Comparison of ENCODE assay signal across 8 cellular contexts in genomic region chr11:46120361-46120710, GRCh38. TPM values are rescaled to one million over a fixed set of nuclear protein-coding genes. Genes with fewer than 3 reads are reported as not detected.
A peak's percentile ranks its signal among the peaks of the same experiment; 100 is the strongest.
DNase-seq lines count a peak whose midpoint lies in the region; ATAC-seq, FAIRE-seq and TF ChIP-seq lines count a peak whose summit lies in the region.

No MANE protein-coding gene starts in this region.

- peaks cover 30% of the 10 kb centered on the region for H3K79me2 ChIP-seq in HepG2 (ENCODE audit: insufficient read depth, low read length)

- peaks cover 42% of the 10 kb centered on the region for H3K4me1 ChIP-seq in HepG2 (ENCODE audit: insufficient read depth, low read length)
- H3K4me1 ChIP-seq in suprapubic skin: peaks cover 42% of the 10 kb centered on the region

- WGBS in HepG2 (ENCODE audit: low lambda C conversion rate): 5% methylated on average over 5 of the region's 25 CpGs
- WGBS in suprapubic skin: 0% methylated on average over 25 of the region's 25 CpGs

- H3K9ac ChIP-seq in HepG2 (ENCODE audit: insufficient read depth, low read depth, low read length): peak overlapping the region; percentile 62; the same call in 1 of the 2 replicates

- peaks cover 8% of the 10 kb centered on the region for H3K27me3 Mint-ChIP-seq in brain

- H3K36me3 ChIP-seq in HepG2 (replicated peaks in 1 of 2; ENCODE audit: control insufficient read depth in 1 of 2, insufficient read depth in 2 of 2, low read length in 2 of 2): no peaks in the 10 kb centered on the region
- no peaks in the 10 kb centered on the region for H3K36me3 ChIP-seq in suprapubic skin

- CTCF ChIA-PET in HepG2 (lab: Yijun Ruan, JAX; ENCODE audit: low intra/inter-chr PET ratio, low total read pairs): no interaction called here

- no peak for FAIRE-seq in HepG2 (lab: Jason Lieb, UNC)

- TF ChIP-seq EP300 in HepG2 (IDR thresholded peaks at IDR 0.05; ENCODE audit: low read depth in 2 of 2, low read length in 2 of 2) (no peak), HepG2 (CRISPR knock-in tag; IDR thresholded peaks at IDR 0.05; ENCODE audit: borderline replicate concordance) (no peak), suprapubic skin (IDR thresholded peaks at IDR 0.05) (no peak)

- H3K4me1 Mint-ChIP-seq in brain: peaks cover 56% of the 10 kb centered on the region

- H2AFZ ChIP-seq in HepG2 (ENCODE audit: low read length): no peak overlapping the region

- H3K4me3 ChIP-seq in HepG2 (replicated peaks in 1 of 3; ENCODE audit: insufficient read depth in 1 of 3, low read depth in 2 of 3, low read length in 3 of 3): peak overlapping the region; percentile 60 to 78 (median 73); a peak in 5 of 6 replicates
- H3K4me3 ChIP-seq in suprapubic skin: peak overlapping the region; percentile 95

- ATAC-seq in HepG2 (peak; percentile 13; the same call in 2 of the 3 replicates), GM18907 (IDR thresholded peaks at IDR 0.05; ENCODE audit: unreplicated experiment) (no peak)

- peaks cover 0 to 2% of the 10 kb centered on the region in 2 experiments; a peak in 1 of 5 replicates for H3K27me3 ChIP-seq in HepG2 (ENCODE audit: control insufficient read depth in 1 of 2, insufficient read depth in 2 of 2, low read length in 2 of 2)
- H3K27me3 ChIP-seq in suprapubic skin: no peaks in the 10 kb centered on the region

- H3K36me3 Mint-ChIP-seq in brain: no peaks in the 10 kb centered on the region

- intact Hi-C loops in HepG2 (cut with micrococcal nuclease; ENCODE audit: unreplicated experiment): loop anchor here (10.0 kb wide), 2 partner anchors 66 to 114 kb away; no protein-coding TSS in a partner anchor

- TF ChIP-seq POLR2A in HepG2 (IDR thresholded peaks at IDR 0.05; ENCODE audit: insufficient read depth in 1 of 2, low read depth in 2 of 2, low read length in 2 of 2): no peak
- TF ChIP-seq POLR2A in suprapubic skin (IDR thresholded peaks at IDR 0.05): no peak

- TF ChIP-seq RAD21 in HepG2 (CRISPR knock-in tag; IDR thresholded peaks at IDR 0.05): no peak

- no peak for TF ChIP-seq CTCF in brain (conservative IDR thresholded peaks at IDR 0.05)
- no peak for TF ChIP-seq CTCF in HepG2 (CRISPR knock-in tag; IDR thresholded peaks at IDR 0.05)
- TF ChIP-seq CTCF in suprapubic skin (IDR thresholded peaks at IDR 0.05): no peak

- DNase-seq in COLO668 (lab: John Stamatoyannopoulos, UW; ENCODE audit: unreplicated experiment) (peak; percentile 37), NCI-H345 (lab: John Stamatoyannopoulos, UW) (peak; percentile 49), HepG2 (ENCODE audit: low spot score) (no peak), suprapubic skin (ENCODE audit: low spot score in 2 of 2) (peak in 1 of 2 donors; percentile 71), retina (no peak), occipital lobe (lab: John Stamatoyannopoulos, UW) (no peak)

- BruUV-seq in HepG2 (replicated peaks; lab: Mats Ljungman, UMichigan): no TSS peak

- H3K9me3 ChIP-seq in HepG2 (ENCODE audit: low read length) (no peaks in the 10 kb centered on the region), suprapubic skin (no peaks in the 10 kb centered on the region)

- in situ Hi-C loops in HepG2 (cut with HindIII; ENCODE audit: extremely low pct_ligation_motif_present, low pct_unique_long_range_greater_than_20kb): no loop called here

- H4K20me1 ChIP-seq in HepG2 (ENCODE audit: insufficient read depth, low read length): peaks cover 12% of the 10 kb centered on the region

- POLR2A ChIA-PET in HepG2 (lab: Yijun Ruan, JAX): interaction anchor here (0.6 kb wide), 1 partner anchor 176 kb away, joined by 3 read pairs; no protein-coding TSS in a partner anchor

- peak overlapping the region; percentile 98 to 99 (median 99) for H3K27ac Mint-ChIP-seq in brain

- peak overlapping the region; percentile 79; the same call in 1 of the 2 replicates for H3K4me2 ChIP-seq in HepG2 (ENCODE audit: low read depth, low read length)

- peak overlapping the region; percentile 89 to 99 (median 94) for H3K4me3 Mint-ChIP-seq in brain

- peak overlapping the region; percentile 69 for H3K27ac ChIP-seq in HepG2 (ENCODE audit: extremely low read length, insufficient read depth, low read length)
- H3K27ac ChIP-seq in suprapubic skin: peak overlapping the region; percentile 96

- H3K9me3 Mint-ChIP-seq in brain: no peaks in the 10 kb centered on the region

TF ChIP-seq in HepG2, 621 proteins besides CTCF, POLR2A, EP300 and RAD21:
- TF ChIP-seq EZH2 (conservative IDR thresholded peaks at IDR 0.05; ENCODE audit: low read depth, low read length) (no peak), DMTF1 (CRISPR knock-in tag; IDR thresholded peaks at IDR 0.05) (no peak), ARNT2 (CRISPR knock-in tag; IDR thresholded peaks at IDR 0.05; ENCODE audit: low read depth) (no peak), ZNF136 (CRISPR knock-in tag; IDR thresholded peaks at IDR 0.05; ENCODE audit: low read depth) (no peak), ZNF678 (CRISPR knock-in tag; IDR thresholded peaks at IDR 0.05) (no peak), ZNF770 (CRISPR knock-in tag; IDR thresholded peaks at IDR 0.05) (no peak), PBX3 (CRISPR knock-in tag; IDR thresholded peaks at IDR 0.05; ENCODE audit: borderline replicate concordance) (no peak), ZNF354B (CRISPR knock-in tag; IDR thresholded peaks at IDR 0.05) (no peak), ZNF747 (CRISPR knock-in tag; IDR thresholded peaks at IDR 0.05; ENCODE audit: borderline replicate concordance) (no peak), ZNF746 (CRISPR knock-in tag; IDR thresholded peaks at IDR 0.05) (no peak)
TF ChIP-seq in HepG2: peak in this region for 0.

RNA-seq across cellular contexts. Expression of gene PHF21A, which starts 0.9 kb away (rescaled TPM):
- polyA plus RNA-seq in brain (ENCODE audit: insufficient read depth, low read depth, low replicate concordance) (23.7 TPM), HepG2 (2011; rRNA removed) (30.6 and 34.6 TPM in 2 replicates)
- total RNA-seq in HepG2 (2016; rRNA removed; fragmentation: Illumina TruSeq; extraction: Trizol) (4.1 and 5.6 TPM in 2 replicates), suprapubic skin (10 to 100 TPM; 15.1 to 89.2 (median 26.6) TPM), occipital lobe (30.7 TPM)
- 8.0 and 10.4 TPM in 2 replicates for total RNA-seq in HepG2 (2016; cell fraction: cytosol; rRNA removed; fragmentation: Illumina TruSeq; extraction: Trizol; ENCODE audit: low read depth)
- total RNA-seq in HepG2 (2016; cell fraction: insoluble cytoplasmic fraction; rRNA removed; fragmentation: Illumina TruSeq; extraction: Trizol): 3.6 and 4.1 TPM in 2 replicates
- total RNA-seq in HepG2 (2016; cell fraction: membrane; rRNA removed; fragmentation: Illumina TruSeq; extraction: Trizol): 5.6 and 5.7 TPM in 2 replicates
- 7.8 and 14.3 TPM in 2 replicates for total RNA-seq in HepG2 (2016; cell fraction: nucleus; rRNA removed; fragmentation: Illumina TruSeq; extraction: Trizol)
- polyA plus RNA-seq in HepG2 (2011; cell fraction: cytosol; rRNA removed): 11.4 and 12.7 TPM in 2 replicates
- polyA plus RNA-seq in HepG2 (2011; cell fraction: nucleus; rRNA removed): 69.2 and 75.3 TPM in 2 replicates
- polyA plus RNA-seq in HepG2 (2012): 19.1 and 20.7 TPM in 2 replicates
- polyA plus RNA-seq in HepG2 (2016; cell fraction: cytosol; fragmentation: Illumina TruSeq; extraction: Trizol; ENCODE audit: low read depth): 1.9 and 2.3 TPM in 2 replicates
- polyA plus RNA-seq in HepG2 (2016; cell fraction: insoluble cytoplasmic fraction; fragmentation: Illumina TruSeq; extraction: Trizol; ENCODE audit: low read depth): 6.3 and 7.9 TPM in 2 replicates
- polyA plus RNA-seq in HepG2 (2016; cell fraction: membrane; fragmentation: Illumina TruSeq; extraction: Trizol; ENCODE audit: low read depth): 5.0 and 6.3 TPM in 2 replicates
- 17.7 and 22.1 TPM in 2 replicates for polyA plus RNA-seq in HepG2 (2016; cell fraction: nucleus; fragmentation: Illumina TruSeq; extraction: Trizol; ENCODE audit: insufficient read depth, low read depth)
- polyA minus RNA-seq in HepG2 (2011; rRNA and poly(A)+ RNA removed; ENCODE audit: low replicate concordance): 14.6 and 18.0 TPM in 2 replicates
- 12.4 and 12.7 TPM in 2 replicates for polyA minus RNA-seq in HepG2 (2011; cell fraction: cytosol; rRNA and poly(A)+ RNA removed)
- polyA minus RNA-seq in HepG2 (2011; cell fraction: nucleus; rRNA and poly(A)+ RNA removed): 42.5 and 54.2 TPM in 2 replicates

Comparison
In these comparisons a context has a peak if more than half of its experiments do, and no peak if none do; other contexts are left out.
1. DNase-seq: peak in COLO668 (single experiment) and NCI-H345 (single experiment); none in HepG2 (single experiment), retina (single experiment) and occipital lobe (single experiment).